17 cellular contexts compared by ENCODE assay signal in genomic region chr11:66762088-66762487, GRCh38. TPM values are rescaled to one million over a fixed set of nuclear protein-coding genes. Genes with fewer than 3 reads are reported as not detected.
DNase-seq lines count a peak whose midpoint lies in the region; ATAC-seq and TF ChIP-seq lines count a peak whose summit lies in the region.
"Had no signal": no experiment of that assay in that cellular context is flagged by ENCODE, and none has a peak within 500 bp of the region (broad histone marks: within the 10 kb centered on the region; RNA-seq: fewer than 3 reads in every experiment).

No MANE protein-coding gene starts in this region.

- no peak overlapping the region for H2BK120ac ChIP-seq in neuronal stem cell (ENCODE audit: low read depth, low read length)

- no peak overlapping the region for H4K91ac ChIP-seq in neuronal stem cell (ENCODE audit: low read depth, low read length, poor library complexity)

- peak; percentile 72 for ATAC-seq in GM23338
- ATAC-seq in left lung, result no peak
- ATAC-seq: CD8-positive, alpha-beta T cell had no signal

- H3K36me3 ChIP-seq in GM23338 (ENCODE audit: insufficient read depth) (no peaks in the 10 kb centered on the region), neuronal stem cell (replicated peaks in 1 of 2; ENCODE audit: control insufficient read depth in 2 of 2, insufficient read depth in 2 of 2, low read length in 2 of 2) (peaks cover 4 to 59% of the 10 kb centered on the region in 2 donors), left lung (peaks cover 0 to 4% of the 10 kb centered on the region in 2 donors), adrenal gland (replicated peaks in 1 of 2) (no peaks in the 10 kb centered on the region)

- H3K27me3 Mint-ChIP-seq in GM23338 (ENCODE audit: insufficient read depth, low read depth, poor library complexity), result peaks cover 1% of the 10 kb centered on the region
- H3K27me3 Mint-ChIP-seq: B cell; CD4-positive, CD25-positive, alpha-beta regulatory T cell had no signal

- H3K4me2 ChIP-seq in GM23338 (no peak overlapping the region), neuronal stem cell (ENCODE audit: insufficient read depth, low read length, poor library complexity, severe bottlenecking) (no peak overlapping the region)
- H3K4me2 ChIP-seq: BLaER1 had no signal

- no peak overlapping the region for H4K8ac ChIP-seq in neuronal stem cell (ENCODE audit: low read depth, low read length)

- intact Hi-C loops in left lung (cut with DNase I), result no loop called here
- intact Hi-C loops in adrenal gland (cut with DNase I), result no loop called here

- no peak overlapping the region for H3K23ac ChIP-seq in neuronal stem cell (ENCODE audit: low read depth, low read length, poor library complexity)

- H3K9me3 ChIP-seq in neuronal stem cell (replicated peaks in 1 of 2; ENCODE audit: control insufficient read depth in 2 of 2, insufficient read depth in 1 of 2, low read depth in 1 of 2, low read length in 2 of 2), result no peaks in the 10 kb centered on the region
- no peaks in the 10 kb centered on the region for H3K9me3 ChIP-seq in left lung
- no peaks in the 10 kb centered on the region for H3K9me3 ChIP-seq in adrenal gland (replicated peaks in 1 of 3)
- H3K9me3 ChIP-seq: BLaER1 had no signal

- no CpG with 5 or more reads among the region's 27 CpGs for WGBS in neuronal stem cell (ENCODE audit: extremely low coverage in 2 of 2, insufficient read length in 2 of 2, insufficient replicate concordance in 1 of 2), 2 donors
- 95 to 98% (median 96%) methylated on average over 21 to 27 of the region's 27 CpGs for WGBS in adrenal gland, 4 donors

- H3K14ac ChIP-seq in neuronal stem cell (ENCODE audit: low read length), result no peak overlapping the region

- no peak overlapping the region for H3K18ac ChIP-seq in neuronal stem cell (ENCODE audit: low read length)

- TF ChIP-seq POLR2A in adrenal gland (IDR thresholded peaks at IDR 0.05), result no peak

- H3K4me1 ChIP-seq in GM23338 (ENCODE audit: insufficient read depth) (no peaks in the 10 kb centered on the region), neuronal stem cell (ENCODE audit: control insufficient read depth in 2 of 2, insufficient read depth in 1 of 2, low read depth in 1 of 2, low read length in 2 of 2) (no peaks in the 10 kb centered on the region), left lung (no peaks in the 10 kb centered on the region), adrenal gland (replicated peaks in 1 of 2) (no peaks in the 10 kb centered on the region)
- H3K4me1 ChIP-seq: BLaER1 had no signal

- no peak overlapping the region for H3K9ac ChIP-seq in neuronal stem cell (ENCODE audit: low read depth, low read length, poor library complexity)
- H3K9ac ChIP-seq: BLaER1 had no signal

- H3K79me1 ChIP-seq in neuronal stem cell (ENCODE audit: low read depth, low read length), result no peaks in the 10 kb centered on the region

- TF ChIP-seq CTCF in GM23338 (conservative IDR thresholded peaks at IDR 0.05; ENCODE audit: low read depth in 2 of 2) (no peak), left lung (IDR thresholded peaks at IDR 0.05) (no peak), adrenal gland (IDR thresholded peaks at IDR 0.05) (no peak)

- DNase-seq in COLO829 (ENCODE audit: low spot score), result peak; percentile 42
- peak; percentile 24 for DNase-seq in GM23338 (ENCODE audit: low spot score)
- peak; percentile 44 for DNase-seq in RPMI7951 (ENCODE audit: low read depth)
- no peak for DNase-seq in neuronal stem cell (ENCODE audit: low spot score)
- no peak for DNase-seq in left lung
- DNase-seq in adrenal gland, result no peak
- DNase-seq in NCI-H2081 (lab: John Stamatoyannopoulos, UW), result no peak
- DNase-seq: CD4-positive, CD25-positive, alpha-beta regulatory T cell; CD8-positive, alpha-beta T cell; DMS53; DMS79 treated with DMSO at 0.1 percent for 48 hours; GOT3; HCEC 1CT had no signal

- H2AFZ ChIP-seq in GM23338, result no peak overlapping the region
- H2AFZ ChIP-seq in neuronal stem cell (ENCODE audit: low read length), result no peak overlapping the region

- H3K9me3 Mint-ChIP-seq in GM23338, result no peaks in the 10 kb centered on the region
- H3K9me3 Mint-ChIP-seq: CD8-positive, alpha-beta T cell had no signal

- no peak overlapping the region for H2AK5ac ChIP-seq in neuronal stem cell (ENCODE audit: low read depth, low read length)

- H3K27ac ChIP-seq in GM23338 (ENCODE audit: low read depth), result no peak overlapping the region
- H3K27ac ChIP-seq in neuronal stem cell (replicated peaks; ENCODE audit: low read length), result no peak overlapping the region
- no peak overlapping the region for H3K27ac ChIP-seq in left lung
- no peak overlapping the region for H3K27ac ChIP-seq in adrenal gland
- H3K27ac ChIP-seq: 22Rv1, BLaER1, C4-2B had no signal

- no peaks in the 10 kb centered on the region for H3K9me2 ChIP-seq in GM23338 (ENCODE audit: insufficient read depth)

- H2BK5ac ChIP-seq in neuronal stem cell (ENCODE audit: low read length), result no peak overlapping the region

- H3K4me3 ChIP-seq in GM23338 (no peak overlapping the region), neuronal stem cell (ENCODE audit: low read length in 2 of 2) (no peak overlapping the region), left lung (no peak overlapping the region), adrenal gland (no peak overlapping the region)
- H3K4me3 ChIP-seq: BLaER1 had no signal

- no peak overlapping the region for H3K27ac Mint-ChIP-seq in GM23338
- H3K27ac Mint-ChIP-seq: B cell; CD4-positive, CD25-positive, alpha-beta regulatory T cell; CD8-positive, alpha-beta T cell had no signal

- peak overlapping the region; percentile 53 for H3K4ac ChIP-seq in neuronal stem cell (ENCODE audit: low read length)

- no peak overlapping the region for H2BK15ac ChIP-seq in neuronal stem cell (ENCODE audit: low read length)

- no peaks in the 10 kb centered on the region for H4K20me1 ChIP-seq in GM23338 (replicated peaks; ENCODE audit: insufficient read depth)
- H4K20me1 ChIP-seq: BLaER1 had no signal

- no peaks in the 10 kb centered on the region for H3K79me2 ChIP-seq in GM23338 (replicated peaks; ENCODE audit: insufficient read depth)

- H3F3A ChIP-seq in GM23338 (replicated peaks; ENCODE audit: low read depth), result 0 out of 2 replicates have a peak, but pooled peaks cover 7% of the 10 kb centered on the region

- H3K4me3 Mint-ChIP-seq in GM23338, result no peak overlapping the region
- H3K4me3 Mint-ChIP-seq: B cell; CD4-positive, CD25-positive, alpha-beta regulatory T cell; CD8-positive, alpha-beta T cell had no signal

- no peak overlapping the region for H2BK12ac ChIP-seq in neuronal stem cell (ENCODE audit: low read length)

- H3K36me3 Mint-ChIP-seq in GM23338 (ENCODE audit: low read depth), result peaks cover 6% of the 10 kb centered on the region; the same call in 2 of the 3 replicates

- no peaks in the 10 kb centered on the region for H3K4me1 Mint-ChIP-seq in GM23338

- H3K27me3 ChIP-seq in GM23338 (ENCODE audit: insufficient read depth) (no peaks in the 10 kb centered on the region), neuronal stem cell (ENCODE audit: control insufficient read depth in 3 of 3, insufficient read depth in 3 of 3, low read depth in 1 of 3, low read length in 3 of 3) (no peaks in the 10 kb centered on the region), left lung (no peaks in the 10 kb centered on the region), adrenal gland (no peaks in the 10 kb centered on the region)
- H3K27me3 ChIP-seq: BLaER1 had no signal

TF ChIP-seq in GM23338, 12 proteins besides CTCF, POLR2A, EP300 and RAD21 (continues in another document):
- no peak for TF ChIP-seq POLR2AphosphoS5 (IDR thresholded peaks at IDR 0.05; ENCODE audit: low read depth)
- no peak for TF ChIP-seq ZNF114 (CRISPR knock-in tag; IDR thresholded peaks at IDR 0.05)
- TF ChIP-seq ZNF331 (CRISPR knock-in tag; IDR thresholded peaks at IDR 0.05; ENCODE audit: low read depth), result no peak
- TF ChIP-seq ETS1 (IDR thresholded peaks at IDR 0.05), result no peak
- no peak for TF ChIP-seq STAT1 (IDR thresholded peaks at IDR 0.05; ENCODE audit: unreplicated experiment)

RNA-seq across cellular contexts. Expression of gene SPTBN2, which starts 33.1 kb away (rescaled TPM):
- 28.9 and 49.1 TPM in 2 replicates for total RNA-seq in GM23338 (2014; rRNA removed; shearing (Covaris generic))
- polyA plus RNA-seq in GM23338 (2016; fragmentation: Nextera tagmentation; extraction: Ambion mirVana) (6.9 and 7.7 TPM in 2 replicates), adrenal gland (10 to 100 TPM; 19.7 to 78.9 (median 28.5) TPM)
- under 0.01 and 0.68 TPM in 2 replicates for total RNA-seq in RPMI7951 (2014; rRNA removed; shearing (Covaris generic))
- polyA plus RNA-seq in neuronal stem cell (2013, experiment 1 of 2), result 22.0 TPM
- polyA plus RNA-seq in neuronal stem cell (2013, experiment 2 of 2), result 21.8 TPM
- total RNA-seq in left lung (10 to 100 TPM in 1 of 2 donors, 1 to 10 TPM in 1; 8.7 to 26.4 TPM), adrenal gland (10 to 100 TPM; 54.0 to 81.8 (median 64.7) TPM)
- total RNA-seq: CD8-positive, alpha-beta T cell had no signal
- polyA plus RNA-seq: CD4-positive, CD25-positive, alpha-beta regulatory T cell had no signal

Comparison
In these comparisons a context has a peak if more than half of its experiments do, and no peak if none do; other contexts are left out.
1. DNase-seq: peak in COLO829 (single experiment), GM23338 (single experiment) and RPMI7951 (single experiment); none in neuronal stem cell (single experiment), left lung (0 of 2), adrenal gland (0 of 7) and NCI-H2081 (0 of 2).